ENCODE assay signal across 8 cellular contexts in the genomic region with DNA sequence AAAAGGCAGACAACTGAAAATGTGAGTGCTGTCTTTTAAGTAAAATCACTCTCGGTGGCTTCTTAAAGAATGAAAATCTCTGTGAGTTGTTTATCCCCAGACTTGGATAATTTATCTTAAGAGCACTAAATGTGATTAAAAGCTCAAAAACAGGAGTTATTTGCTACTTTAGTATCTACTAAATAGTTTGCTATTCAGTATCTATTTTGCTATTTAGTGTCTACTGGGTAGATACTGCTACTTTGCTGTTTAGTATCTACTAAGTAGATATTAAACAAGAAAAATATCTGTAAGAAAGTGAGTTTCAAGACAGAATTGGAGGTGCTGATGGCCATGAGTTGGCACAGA. TPM values are rescaled to one million over a fixed set of nuclear protein-coding genes. Genes with fewer than 3 reads are reported as not detected.
A peak's percentile ranks its signal among the peaks of the same experiment; 100 is the strongest.
DNase-seq lines count a peak whose midpoint lies in the region; ATAC-seq and TF ChIP-seq lines count a peak whose summit lies in the region.

No MANE protein-coding gene starts in this region.

- H3K36me3 ChIP-seq in PC-3 (ENCODE audit: low read depth, low read length), result no peaks in the 10 kb centered on the region

- H3K9me3 ChIP-seq in PC-3 (ENCODE audit: low read length), result no peaks in the 10 kb centered on the region

- H3K79me2 ChIP-seq in PC-3 (ENCODE audit: low read length), result no peaks in the 10 kb centered on the region

- H3K9me2 ChIP-seq in PC-3 (replicated peaks; ENCODE audit: low read length), result no peaks in the 10 kb centered on the region

- peaks cover 15% of the 10 kb centered on the region for H3K4me1 ChIP-seq in PC-3 (ENCODE audit: insufficient read depth, low read length)

- no peaks in the 10 kb centered on the region for H3K27me3 ChIP-seq in PC-3 (ENCODE audit: low read length)

- no peak for TF ChIP-seq CTCF in PC-3 (conservative IDR thresholded peaks at IDR 0.05; ENCODE audit: low read depth, low read length)

- DNase-seq in activated CD4-positive, alpha-beta T cell treated with anti-CD3 and anti-CD28 coated beads, Interleukin-2, amount 10 ng/mL, durations not matched to agents 24 days and 14 days, result no peak
- DNase-seq in activated CD4-positive, alpha-beta T cell treated with anti-CD3 and anti-CD28 coated beads for 48 hours, result no peak
- DNase-seq in PC-3 (no peak), NAMALWA (ENCODE audit: low spot score) (no peak), C1 segment of cervical spinal cord (lab: John Stamatoyannopoulos, UW) (no peak), DMS53 (lab: John Stamatoyannopoulos, UW) (no peak)
- DNase-seq in effector memory CD8-positive, alpha-beta T cell, result no peak
- DNase-seq in stimulated activated effector memory CD8-positive, alpha-beta T cell treated with anti-CD3 and anti-CD28 coated beads, Interleukin-12 subunit alpha, Interleukin-12 subunit beta, amount 100 ng/mL, for 72 hours (ENCODE audit: low spot score in 2 of 2), result no peak

- no peaks in the 10 kb centered on the region for H4K20me1 ChIP-seq in PC-3 (ENCODE audit: low read length)

- H2AFZ ChIP-seq in PC-3 (ENCODE audit: low read length), result peak overlapping the region; percentile 86

- no peak for ATAC-seq in PC-3
- ATAC-seq in effector memory CD8-positive, alpha-beta T cell (replicated peaks), result no peak
- ATAC-seq in stimulated activated effector memory CD8-positive, alpha-beta T cell treated with anti-CD3 and anti-CD28 coated beads, Interleukin-12 subunit alpha, Interleukin-12 subunit beta, amount 100 ng/mL, for 72 hours, result no peak

- peak overlapping the region; percentile 86 for H3K4me3 Mint-ChIP-seq in activated CD4-positive, alpha-beta T cell treated with anti-CD3 and anti-CD28 coated beads, Interleukin-2, amount 10 ng/mL, durations not matched to agents 24 days and 14 days
- H3K4me3 Mint-ChIP-seq in effector memory CD8-positive, alpha-beta T cell, result peak overlapping the region; percentile 86 to 92
- H3K4me3 Mint-ChIP-seq in stimulated activated effector memory CD8-positive, alpha-beta T cell treated with anti-CD3 and anti-CD28 coated beads, Interleukin-12 subunit alpha, Interleukin-12 subunit beta, amount 100 ng/mL, for 72 hours, result peak overlapping the region; percentile 83

- H3F3A ChIP-seq in PC-3 (ENCODE audit: low read length, unreplicated experiment), result no peaks in the 10 kb centered on the region

- H3K4me2 ChIP-seq in PC-3 (ENCODE audit: low read length), result peak overlapping the region; percentile 92

- H3K27me3 Mint-ChIP-seq in activated CD4-positive, alpha-beta T cell treated with anti-CD3 and anti-CD28 coated beads, Interleukin-2, amount 10 ng/mL, durations not matched to agents 24 days and 14 days, result peaks cover 32% of the 10 kb centered on the region
- H3K27me3 Mint-ChIP-seq in effector memory CD8-positive, alpha-beta T cell, result peaks cover 6 to 26% of the 10 kb centered on the region in 2 donors

- CTCF ChIA-PET in PC-3 (lab: Charles Lee), result no interaction called here

- H3K9me3 Mint-ChIP-seq in activated CD4-positive, alpha-beta T cell treated with anti-CD3 and anti-CD28 coated beads, Interleukin-2, amount 10 ng/mL, durations not matched to agents 24 days and 14 days, result no peaks in the 10 kb centered on the region
- H3K9me3 Mint-ChIP-seq in effector memory CD8-positive, alpha-beta T cell, result no peaks in the 10 kb centered on the region
- H3K9me3 Mint-ChIP-seq in stimulated activated effector memory CD8-positive, alpha-beta T cell treated with anti-CD3 and anti-CD28 coated beads, Interleukin-12 subunit alpha, Interleukin-12 subunit beta, amount 100 ng/mL, for 72 hours, result no peaks in the 10 kb centered on the region

- no TSS peak for BruUV-seq in PC-3 (replicated peaks; lab: Mats Ljungman, UMichigan)

- H3K4me3 ChIP-seq in PC-3 (ENCODE audit: low read length), result peak overlapping the region; percentile 75

- POLR2A ChIA-PET in PC-3 (lab: Charles Lee; ENCODE audit: unreplicated experiment), result no interaction called here

- no peaks in the 10 kb centered on the region for H3K36me3 Mint-ChIP-seq in activated CD4-positive, alpha-beta T cell treated with anti-CD3 and anti-CD28 coated beads, Interleukin-2, amount 10 ng/mL, durations not matched to agents 24 days and 14 days (ENCODE audit: low read depth)
- peaks cover 4% of the 10 kb centered on the region for H3K36me3 Mint-ChIP-seq in effector memory CD8-positive, alpha-beta T cell (ENCODE audit: insufficient read depth)
- peaks cover 5% of the 10 kb centered on the region for H3K36me3 Mint-ChIP-seq in stimulated activated effector memory CD8-positive, alpha-beta T cell treated with anti-CD3 and anti-CD28 coated beads, Interleukin-12 subunit alpha, Interleukin-12 subunit beta, amount 100 ng/mL, for 72 hours

- H3K27ac Mint-ChIP-seq in activated CD4-positive, alpha-beta T cell treated with anti-CD3 and anti-CD28 coated beads, Interleukin-2, amount 10 ng/mL, durations not matched to agents 24 days and 14 days, result no peak overlapping the region
- peak overlapping the region in 1 of 2 donors; percentile 85 for H3K27ac Mint-ChIP-seq in effector memory CD8-positive, alpha-beta T cell
- H3K27ac Mint-ChIP-seq in stimulated activated effector memory CD8-positive, alpha-beta T cell treated with anti-CD3 and anti-CD28 coated beads, Interleukin-12 subunit alpha, Interleukin-12 subunit beta, amount 100 ng/mL, for 72 hours, result no peak overlapping the region

- H3K4me1 Mint-ChIP-seq in activated CD4-positive, alpha-beta T cell treated with anti-CD3 and anti-CD28 coated beads, Interleukin-2, amount 10 ng/mL, durations not matched to agents 24 days and 14 days, result peaks cover 10% of the 10 kb centered on the region
- H3K4me1 Mint-ChIP-seq in effector memory CD8-positive, alpha-beta T cell (ENCODE audit: low read depth in 2 of 2), result peaks cover 4% of the 10 kb centered on the region in 2 donors
- H3K4me1 Mint-ChIP-seq in stimulated activated effector memory CD8-positive, alpha-beta T cell treated with anti-CD3 and anti-CD28 coated beads, Interleukin-12 subunit alpha, Interleukin-12 subunit beta, amount 100 ng/mL, for 72 hours, result peaks cover 7% of the 10 kb centered on the region

- intact Hi-C loops in activated CD4-positive, alpha-beta T cell treated with anti-CD3 and anti-CD28 coated beads, Interleukin-2, amount 10 ng/mL, durations not matched to agents 24 days and 14 days (cut with micrococcal nuclease), result loop anchor here (1.0 kb wide), 1 partner anchor 168 kb away; no protein-coding TSS in a partner anchor
- intact Hi-C loops in PC-3 (cut with micrococcal nuclease), result loop anchor here (1.0 to 2.0 kb wide), 2 partner anchors 134 to 168 kb away; a partner anchor contains a TSS

- H3K27ac ChIP-seq in PC-3 (ENCODE audit: low read length), result no peak overlapping the region

- H3K9ac ChIP-seq in PC-3 (ENCODE audit: low read length), result no peak overlapping the region

RNA-seq across cellular contexts. Expression of a gene that starts 1.4 kb away (rescaled TPM):
- 0.12 and 0.26 TPM in 2 replicates for total RNA-seq in activated CD4-positive, alpha-beta T cell treated with anti-CD3 and anti-CD28 coated beads, Interleukin-2, amount 10 ng/mL, durations not matched to agents 24 days and 14 days
- total RNA-seq in PC-3 (2014; rRNA removed), result 2.3 and 2.4 TPM in 2 replicates
